ENCODE assay signal across 1 cellular context in genomic region chr10:68600041-68600778, GRCh38.
TF ChIP-seq lines count a peak whose summit lies in the region.

No MANE protein-coding gene starts in this region.

TF ChIP-seq in HEK293, 187 proteins besides CTCF, POLR2A, EP300 and RAD21 (continued from another document and continues in another):
- TF ChIP-seq INSM2 (tag by site-specific recombination; IDR thresholded peaks at IDR 0.05) (no peak), ZNF621 (tag by site-specific recombination; IDR thresholded peaks at IDR 0.05) (no peak), PRDM6 (tag by site-specific recombination; IDR thresholded peaks at IDR 0.05) (no peak), ZNF629 (tag by site-specific recombination; IDR thresholded peaks at IDR 0.05) (peak; percentile 45; the same call in 1 of the 2 replicates), KLF17 (tag by site-specific recombination; IDR thresholded peaks at IDR 0.05) (peak; percentile 39; the same call in 1 of the 2 replicates), ZNF544 (tag by site-specific recombination; IDR thresholded peaks at IDR 0.05) (no peak), ZNF202 (tag by site-specific recombination; IDR thresholded peaks at IDR 0.05; ENCODE audit: borderline replicate concordance) (no peak), ZNF48 (tag by site-specific recombination; IDR thresholded peaks at IDR 0.05) (no peak), GLI2 (tag by site-specific recombination; IDR thresholded peaks at IDR 0.05; ENCODE audit: borderline replicate concordance, low read depth) (no peak), ZBTB49 (tag by site-specific recombination; IDR thresholded peaks at IDR 0.05; ENCODE audit: low read depth) (no peak), GLIS2 (tag by site-specific recombination; IDR thresholded peaks at IDR 0.05) (peak; percentile 79), ZNF133 (tag by site-specific recombination; IDR thresholded peaks at IDR 0.05) (no peak), ZNF398 (tag by site-specific recombination; IDR thresholded peaks at IDR 0.05) (no peak), ELK4 (IDR thresholded peaks at IDR 0.05; ENCODE audit: borderline replicate concordance, low read depth, low read length) (no peak), ZNF596 (tag by site-specific recombination; IDR thresholded peaks at IDR 0.05) (no peak), ZBTB17 (tag by site-specific recombination; IDR thresholded peaks at IDR 0.05) (peak; percentile 100), ZNF18 (tag by site-specific recombination; IDR thresholded peaks at IDR 0.05) (peak; percentile 82), KLF16 (tag by site-specific recombination; IDR thresholded peaks at IDR 0.05) (peak; percentile 43; the same call in 1 of the 2 replicates), ZNF707 (tag by site-specific recombination; IDR thresholded peaks at IDR 0.05) (no peak), ZNF26 (tag by site-specific recombination; IDR thresholded peaks at IDR 0.05) (no peak), ZNF19 (tag by site-specific recombination; IDR thresholded peaks at IDR 0.05; ENCODE audit: low read depth) (no peak), ZNF501 (tag by site-specific recombination; IDR thresholded peaks at IDR 0.05) (peak; percentile 80), ZNF280C (tag by site-specific recombination; IDR thresholded peaks at IDR 0.05) (no peak), YY1 (tag by site-specific recombination; IDR thresholded peaks at IDR 0.05) (peak; percentile 58; the same call in 1 of the 2 replicates), ZBTB7A (tag by site-specific recombination; IDR thresholded peaks at IDR 0.05; ENCODE audit: low read depth) (0 out of 2 replicates have a peak, but pooled peaks have one; percentile 35), ZNF623 (tag by site-specific recombination; IDR thresholded peaks at IDR 0.05) (no peak), MEIS1 (CRISPR knock-in tag; IDR thresholded peaks at IDR 0.05; ENCODE audit: borderline replicate concordance) (no peak), RBAK (tag by site-specific recombination; IDR thresholded peaks at IDR 0.05) (no peak), BCL6B (tag by site-specific recombination; IDR thresholded peaks at IDR 0.05) (no peak), ZNF626 (tag by site-specific recombination; IDR thresholded peaks at IDR 0.05) (no peak), FEZF1 (tag by site-specific recombination; IDR thresholded peaks at IDR 0.05) (no peak; the same call in 1 of the 2 replicates), ZFP41 (tag by site-specific recombination; IDR thresholded peaks at IDR 0.05; ENCODE audit: borderline replicate concordance) (no peak), ZNF747 (tag by site-specific recombination; IDR thresholded peaks at IDR 0.05) (no peak), ZNF624 (tag by site-specific recombination; IDR thresholded peaks at IDR 0.05) (no peak), REST (tag by site-specific recombination; IDR thresholded peaks at IDR 0.05) (no peak)
